Comparison of ENCODE assay signal across 9 cellular contexts in genomic region chr6:32110632-32111031, GRCh38. TPM values are rescaled to one million over a fixed set of nuclear protein-coding genes. Genes with fewer than 3 reads are reported as not detected.
DNase-seq lines count a peak whose midpoint lies in the region; ATAC-seq and TF ChIP-seq lines count a peak whose summit lies in the region.
"Had no signal": no experiment of that assay in that cellular context is flagged by ENCODE, and none has a peak within 500 bp of the region (broad histone marks: within the 10 kb centered on the region; RNA-seq: fewer than 3 reads in every experiment).

No MANE protein-coding gene starts in this region.

- H3K27me3 ChIP-seq in upper lobe of left lung: no peaks in the 10 kb centered on the region

- peak overlapping the region; percentile 30 for H3K27ac Mint-ChIP-seq in activated naive CD4-positive, alpha-beta T cell treated with anti-CD3 and anti-CD28 coated beads, Interleukin-2, amount 50 U/mL, for 24 hours
- no peak overlapping the region for H3K27ac Mint-ChIP-seq in activated naive CD4-positive, alpha-beta T cell treated with anti-CD3 and anti-CD28 coated beads, Interleukin-2, amount 10 ng/mL, durations not matched to agents 7 days and 5 days
- H3K27ac Mint-ChIP-seq: activated B cell treated with CpG ODN at 0.5 μM for 24 hours; activated naive CD8-positive, alpha-beta T cell treated with anti-CD3 and anti-CD28 coated beads for 36 hours had no signal

- H3K27ac ChIP-seq in upper lobe of left lung: peak overlapping the region; percentile 79 to 86 (median 84)

- peak in 1 of 2 donors; percentile 7 for ATAC-seq in upper lobe of left lung (ENCODE audit: low FRiP score in 2 of 2)
- ATAC-seq: PC-3 had no signal

- TF ChIP-seq POLR2A in upper lobe of left lung (IDR thresholded peaks at IDR 0.05): no peak

- no peaks in the 10 kb centered on the region for H3K9me3 Mint-ChIP-seq in activated naive CD4-positive, alpha-beta T cell treated with anti-CD3 and anti-CD28 coated beads, Interleukin-2, amount 50 U/mL, for 24 hours
- no peaks in the 10 kb centered on the region for H3K9me3 Mint-ChIP-seq in activated naive CD4-positive, alpha-beta T cell treated with anti-CD3 and anti-CD28 coated beads, Interleukin-2, amount 10 ng/mL, durations not matched to agents 7 days and 5 days
- H3K9me3 Mint-ChIP-seq: activated B cell treated with CpG ODN at 0.5 μM for 24 hours; activated naive CD8-positive, alpha-beta T cell treated with anti-CD3 and anti-CD28 coated beads for 36 hours had no signal

- no peaks in the 10 kb centered on the region for H3K27me3 Mint-ChIP-seq in activated naive CD4-positive, alpha-beta T cell treated with anti-CD3 and anti-CD28 coated beads, Interleukin-2, amount 50 U/mL, for 24 hours
- H3K27me3 Mint-ChIP-seq in activated naive CD4-positive, alpha-beta T cell treated with anti-CD3 and anti-CD28 coated beads, Interleukin-2, amount 10 ng/mL, durations not matched to agents 7 days and 5 days: peaks cover 41% of the 10 kb centered on the region

- H3K36me3 Mint-ChIP-seq in activated naive CD4-positive, alpha-beta T cell treated with anti-CD3 and anti-CD28 coated beads, Interleukin-2, amount 50 U/mL, for 24 hours: no peaks in the 10 kb centered on the region
- H3K36me3 Mint-ChIP-seq in activated naive CD4-positive, alpha-beta T cell treated with anti-CD3 and anti-CD28 coated beads, Interleukin-2, amount 10 ng/mL, durations not matched to agents 7 days and 5 days: peaks cover 11% of the 10 kb centered on the region
- H3K36me3 Mint-ChIP-seq: activated naive CD8-positive, alpha-beta T cell treated with anti-CD3 and anti-CD28 coated beads for 36 hours had no signal

- no peak for TF ChIP-seq EP300 in upper lobe of left lung (IDR thresholded peaks at IDR 0.05)

- no peak for TF ChIP-seq CTCF in upper lobe of left lung (IDR thresholded peaks at IDR 0.05)

- peaks cover 36% of the 10 kb centered on the region for H3K4me1 Mint-ChIP-seq in activated naive CD4-positive, alpha-beta T cell treated with anti-CD3 and anti-CD28 coated beads, Interleukin-2, amount 50 U/mL, for 24 hours
- H3K4me1 Mint-ChIP-seq in activated naive CD4-positive, alpha-beta T cell treated with anti-CD3 and anti-CD28 coated beads, Interleukin-2, amount 10 ng/mL, durations not matched to agents 7 days and 5 days: no peaks in the 10 kb centered on the region

- H3K36me3 ChIP-seq in upper lobe of left lung: peaks cover 0 to 10% (median 3%) of the 10 kb centered on the region in 4 donors

- CTCF ChIA-PET in activated naive CD4-positive, alpha-beta T cell treated with anti-CD3 and anti-CD28 coated beads, Interleukin-2, amount 10 ng/mL, durations not matched to agents 7 days and 5 days (lab: Charles Lee): interaction anchor here (1.1 kb wide), 1 partner anchor 8 kb away, joined by 3 read pairs; no protein-coding TSS in a partner anchor

- WGBS in upper lobe of left lung, 2 donors: 42 to 52% methylated on average over 4 to 7 of the region's 7 CpGs

- H3K9me3 ChIP-seq in upper lobe of left lung: no peaks in the 10 kb centered on the region

- peaks cover 75 to 92% (median 83%) of the 10 kb centered on the region in 4 donors for H3K4me1 ChIP-seq in upper lobe of left lung

- H3K4me3 Mint-ChIP-seq in activated naive CD4-positive, alpha-beta T cell treated with anti-CD3 and anti-CD28 coated beads, Interleukin-2, amount 50 U/mL, for 24 hours: no peak overlapping the region
- no peak overlapping the region for H3K4me3 Mint-ChIP-seq in activated naive CD4-positive, alpha-beta T cell treated with anti-CD3 and anti-CD28 coated beads, Interleukin-2, amount 10 ng/mL, durations not matched to agents 7 days and 5 days
- H3K4me3 Mint-ChIP-seq: activated B cell treated with CpG ODN at 0.5 μM for 24 hours; activated naive CD8-positive, alpha-beta T cell treated with anti-CD3 and anti-CD28 coated beads for 36 hours had no signal

- no peak for DNase-seq in activated naive CD4-positive, alpha-beta T cell treated with anti-CD3 and anti-CD28 coated beads, Interleukin-2, amount 10 ng/mL, durations not matched to agents 7 days and 5 days
- DNase-seq in upper lobe of left lung: no peak
- no peak for DNase-seq in activated CD4-positive, CD25-positive, alpha-beta regulatory T cell (lab: John Stamatoyannopoulos, UW)
- DNase-seq: activated B cell treated with CpG ODN at 0.5 μM for 24 hours; activated naive CD8-positive, alpha-beta T cell treated with anti-CD3 and anti-CD28 coated beads for 36 hours; NCI-H1694 treated with DMSO at 0.1 percent for 48 hours; PC-3 had no signal

- no peak overlapping the region for H3K4me3 ChIP-seq in upper lobe of left lung

RNA-seq across cellular contexts. Expression of gene TNXB, which starts 1.5 kb away (rescaled TPM):
- 100 to 1,000 TPM in 4 of 6 donors, 10 to 100 TPM in 2; 58.1 to 206 (median 151) TPM for total RNA-seq in upper lobe of left lung

RNA-seq across cellular contexts. Expression of gene ATF6B, which starts 17.4 kb away (rescaled TPM):
- 100 to 1,000 TPM in 3 of 6 donors, 10 to 100 TPM in 3; 35.3 to 230 (median 95.8) TPM for total RNA-seq in upper lobe of left lung

RNA-seq across cellular contexts. Expression of gene FKBPL, which starts 19.5 kb away (rescaled TPM):
- 1 to 10 TPM in 5 of 6 donors, not detected in 1; 1.4 to 5.6 (median 4.6) TPM for total RNA-seq in upper lobe of left lung

RNA-seq across cellular contexts. Expression of gene PRRT1, which starts 41.1 kb away (rescaled TPM):
- 1 to 10 TPM in 2 of 6 donors, under 1 TPM in 3, not detected in 1; 0.69 to 6.3 (median 0.98) TPM for total RNA-seq in upper lobe of left lung
- total RNA-seq: activated B cell treated with CpG ODN at 0.5 μM for 24 hours, kidney epithelial cell, PC-3 had no signal

RNA-seq across cellular contexts. Expression of gene PPT2, which starts 43.3 kb away (rescaled TPM):
- total RNA-seq in upper lobe of left lung: 10 to 100 TPM in 5 of 6 donors, 1 to 10 TPM in 1; 7.0 to 64.8 (median 16.8) TPM
